In genomic region chr5:179436321-179437122, GRCh38 we compare ENCODE assay signal across 16 cellular contexts.
A peak's percentile ranks its signal among the peaks of the same experiment; 100 is the strongest.
DNase-seq lines count a peak whose midpoint lies in the region; ATAC-seq and TF ChIP-seq lines count a peak whose summit lies in the region.
"Had no signal": no experiment of that assay in that cellular context is flagged by ENCODE, and none has a peak within 500 bp of the region (broad histone marks: within the 10 kb centered on the region; RNA-seq: fewer than 3 reads in every experiment).

No MANE protein-coding gene starts in this region.

- no peak for TF ChIP-seq RAD21 in liver (IDR thresholded peaks at IDR 0.05)

- peaks cover 21% of the 10 kb centered on the region for H3K4me1 ChIP-seq in BE2C
- H3K4me1 ChIP-seq in liver (ENCODE audit: control insufficient read depth in 4 of 4, insufficient read depth in 4 of 4, low read length in 3 of 4): no peaks in the 10 kb centered on the region
- H3K4me1 ChIP-seq: SJCRH30 had no signal

- H3K9me3 ChIP-seq in BE2C: peaks cover 11% of the 10 kb centered on the region
- H3K9me3 ChIP-seq in liver (ENCODE audit: control insufficient read depth in 4 of 4, low read length in 3 of 4): peaks cover 0 to 2% (median 2%) of the 10 kb centered on the region in 4 donors
- H3K9me3 ChIP-seq: SJCRH30 had no signal

- no peak overlapping the region for H3K9ac ChIP-seq in liver (ENCODE audit: low read depth in 1 of 2, low read length in 2 of 2)

- H3K27me3 ChIP-seq in BE2C (peaks cover 44% of the 10 kb centered on the region), liver (ENCODE audit: control insufficient read depth in 4 of 4, insufficient read depth in 4 of 4, low read length in 3 of 4) (peaks cover 0 to 4% (median 2%) of the 10 kb centered on the region in 4 donors)

- intact Hi-C loops in posterior vena cava (cut with DNase I): no loop called here

- H3K4me3 ChIP-seq in BE2C (ENCODE audit: low read depth, low read length): no peak overlapping the region
- H3K4me3 ChIP-seq in liver (ENCODE audit: low read depth in 1 of 3, low read length in 3 of 3): no peak overlapping the region
- H3K4me3 ChIP-seq: SJCRH30 had no signal

- WGBS in liver: 73% methylated on average over 24 of the region's 24 CpGs

- peak; percentile 40; the same call in 1 of the 3 replicates for ATAC-seq in SK-N-SH treated with all-trans-retinoic acid at 6 μM for 48 hours
- ATAC-seq in HG03520 (IDR thresholded peaks at IDR 0.05; ENCODE audit: unreplicated experiment): no peak

- peak overlapping the region; percentile 50 to 63 for H3K27ac ChIP-seq in liver (ENCODE audit: low read depth in 1 of 2, low read length in 2 of 2)
- H3K27ac ChIP-seq: SJCRH30 had no signal

- peak; percentile 80 for DNase-seq in BE2C
- DNase-seq in posterior vena cava (ENCODE audit: low spot score): peak; percentile 63
- no peak for DNase-seq in kidney tubule cell (ENCODE audit: low spot score)
- no peak for DNase-seq in SKM-1 (lab: John Stamatoyannopoulos, UW; ENCODE audit: unreplicated experiment)
- DNase-seq: DMS79 treated with DMSO at 0.1 percent for 48 hours, MV-4-11, NCI-H1694, NCI-H2081 treated with DMSO at 0.1 percent for 48 hours, NCI-H2171 treated with DMSO at 0.1 percent for 48 hours, NCI-H524 treated with DMSO at 0.1 percent for 48 hours, OCI-M1, SJCRH30, SW 1271 had no signal

- no peak for TF ChIP-seq CTCF in BE2C (IDR thresholded peaks at IDR 0.05; ENCODE audit: low read depth, low read length)
- TF ChIP-seq CTCF in liver (IDR thresholded peaks at IDR 0.05; ENCODE audit: low read depth, low read length, missing input control): no peak

- no peaks in the 10 kb centered on the region for H3K36me3 ChIP-seq in BE2C
- H3K36me3 ChIP-seq in liver (ENCODE audit: control insufficient read depth in 4 of 4, insufficient read depth in 3 of 4, low read depth in 1 of 4, low read length in 3 of 4): no peaks in the 10 kb centered on the region
- H3K36me3 ChIP-seq: SJCRH30 had no signal

TF ChIP-seq in SK-N-SH treated with all-trans-retinoic acid at 6 μM for 48 hours, 23 proteins besides CTCF, POLR2A, EP300 and RAD21 (continues in another document):
- no peak for TF ChIP-seq PPARA (CRISPR knock-in tag; IDR thresholded peaks at IDR 0.05; ENCODE audit: borderline replicate concordance)
- 0 out of 2 replicates have a peak, but pooled peaks have one; percentile 53 for TF ChIP-seq GLIS3 (CRISPR knock-in tag; IDR thresholded peaks at IDR 0.05)
- TF ChIP-seq PATZ1 (CRISPR knock-in tag; IDR thresholded peaks at IDR 0.05; ENCODE audit: borderline replicate concordance): no peak
- TF ChIP-seq ZNF565 (CRISPR knock-in tag; conservative IDR thresholded peaks at IDR 0.05; ENCODE audit: low read depth): no peak
- no peak for TF ChIP-seq ARNTL (CRISPR knock-in tag; IDR thresholded peaks at IDR 0.05; ENCODE audit: borderline replicate concordance, low read depth)
- no peak for TF ChIP-seq ESRRG (CRISPR knock-in tag; IDR thresholded peaks at IDR 0.05)
- no peak for TF ChIP-seq OSR1 (CRISPR knock-in tag; IDR thresholded peaks at IDR 0.05)
- no peak for TF ChIP-seq ZNF70 (CRISPR knock-in tag; IDR thresholded peaks at IDR 0.05)
- peak; percentile 96 for TF ChIP-seq TCF4 (CRISPR knock-in tag; IDR thresholded peaks at IDR 0.05; ENCODE audit: borderline replicate concordance)
- TF ChIP-seq TOX (CRISPR knock-in tag; IDR thresholded peaks at IDR 0.05; ENCODE audit: borderline replicate concordance): no peak
- TF ChIP-seq, protein P1, sequence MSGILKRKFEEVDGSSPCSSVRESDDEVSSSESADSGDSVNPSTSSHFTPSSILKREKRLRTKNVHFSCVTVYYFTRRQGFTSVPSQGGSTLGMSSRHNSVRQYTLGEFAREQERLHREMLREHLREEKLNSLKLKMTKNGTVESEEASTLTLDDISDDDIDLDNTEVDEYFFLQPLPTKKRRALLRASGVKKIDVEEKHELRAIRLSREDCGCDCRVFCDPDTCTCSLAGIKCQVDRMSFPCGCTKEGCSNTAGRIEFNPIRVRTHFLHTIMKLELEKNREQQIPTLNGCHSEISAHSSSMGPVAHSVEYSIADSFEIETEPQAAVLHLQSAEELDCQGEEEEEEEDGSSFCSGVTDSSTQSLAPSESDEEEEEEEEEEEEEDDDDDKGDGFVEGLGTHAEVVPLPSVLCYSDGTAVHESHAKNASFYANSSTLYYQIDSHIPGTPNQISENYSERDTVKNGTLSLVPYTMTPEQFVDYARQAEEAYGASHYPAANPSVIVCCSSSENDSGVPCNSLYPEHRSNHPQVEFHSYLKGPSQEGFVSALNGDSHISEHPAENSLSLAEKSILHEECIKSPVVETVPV (CRISPR knock-in tag; IDR thresholded peaks at IDR 0.05): peak; percentile 44; the same call in 1 of the 2 replicates
- TF ChIP-seq ISL1 (CRISPR knock-in tag; IDR thresholded peaks at IDR 0.05): peak; percentile 44

TF ChIP-seq in liver, 16 proteins besides CTCF, POLR2A, EP300 and RAD21:
- TF ChIP-seq, protein P2, sequence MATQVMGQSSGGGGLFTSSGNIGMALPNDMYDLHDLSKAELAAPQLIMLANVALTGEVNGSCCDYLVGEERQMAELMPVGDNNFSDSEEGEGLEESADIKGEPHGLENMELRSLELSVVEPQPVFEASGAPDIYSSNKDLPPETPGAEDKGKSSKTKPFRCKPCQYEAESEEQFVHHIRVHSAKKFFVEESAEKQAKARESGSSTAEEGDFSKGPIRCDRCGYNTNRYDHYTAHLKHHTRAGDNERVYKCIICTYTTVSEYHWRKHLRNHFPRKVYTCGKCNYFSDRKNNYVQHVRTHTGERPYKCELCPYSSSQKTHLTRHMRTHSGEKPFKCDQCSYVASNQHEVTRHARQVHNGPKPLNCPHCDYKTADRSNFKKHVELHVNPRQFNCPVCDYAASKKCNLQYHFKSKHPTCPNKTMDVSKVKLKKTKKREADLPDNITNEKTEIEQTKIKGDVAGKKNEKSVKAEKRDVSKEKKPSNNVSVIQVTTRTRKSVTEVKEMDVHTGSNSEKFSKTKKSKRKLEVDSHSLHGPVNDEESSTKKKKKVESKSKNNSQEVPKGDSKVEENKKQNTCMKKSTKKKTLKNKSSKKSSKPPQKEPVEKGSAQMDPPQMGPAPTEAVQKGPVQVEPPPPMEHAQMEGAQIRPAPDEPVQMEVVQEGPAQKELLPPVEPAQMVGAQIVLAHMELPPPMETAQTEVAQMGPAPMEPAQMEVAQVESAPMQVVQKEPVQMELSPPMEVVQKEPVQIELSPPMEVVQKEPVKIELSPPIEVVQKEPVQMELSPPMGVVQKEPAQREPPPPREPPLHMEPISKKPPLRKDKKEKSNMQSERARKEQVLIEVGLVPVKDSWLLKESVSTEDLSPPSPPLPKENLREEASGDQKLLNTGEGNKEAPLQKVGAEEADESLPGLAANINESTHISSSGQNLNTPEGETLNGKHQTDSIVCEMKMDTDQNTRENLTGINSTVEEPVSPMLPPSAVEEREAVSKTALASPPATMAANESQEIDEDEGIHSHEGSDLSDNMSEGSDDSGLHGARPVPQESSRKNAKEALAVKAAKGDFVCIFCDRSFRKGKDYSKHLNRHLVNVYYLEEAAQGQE (IDR thresholded peaks at IDR 0.05): no peak
- no peak for TF ChIP-seq JUND (IDR thresholded peaks at IDR 0.05)
- no peak for TF ChIP-seq NR2F2 (IDR thresholded peaks at IDR 0.05)
- no peak for TF ChIP-seq FOXA1 (IDR thresholded peaks at IDR 0.05)
- TF ChIP-seq TAF1 (conservative IDR thresholded peaks at IDR 0.05): no peak
- TF ChIP-seq RXRA (IDR thresholded peaks at IDR 0.05): no peak
- TF ChIP-seq HNF4A (conservative IDR thresholded peaks at IDR 0.05): no peak
- TF ChIP-seq SP1 (IDR thresholded peaks at IDR 0.05): no peak
- no peak for TF ChIP-seq FOXA2 (IDR thresholded peaks at IDR 0.05)
- TF ChIP-seq, protein P3, sequence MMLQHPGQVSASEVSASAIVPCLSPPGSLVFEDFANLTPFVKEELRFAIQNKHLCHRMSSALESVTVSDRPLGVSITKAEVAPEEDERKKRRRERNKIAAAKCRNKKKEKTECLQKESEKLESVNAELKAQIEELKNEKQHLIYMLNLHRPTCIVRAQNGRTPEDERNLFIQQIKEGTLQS (IDR thresholded peaks at IDR 0.05): no peak

Comparison
In these comparisons a context has a peak if more than half of its experiments do, and no peak if none do; other contexts are left out.
1. DNase-seq: peak in BE2C (single experiment) and posterior vena cava (single experiment); none in kidney tubule cell (single experiment) and SKM-1 (single experiment).